ENCODE assay signal across 31 cellular contexts in genomic region chr2:70325875-70326274, GRCh38.
"Had no signal": no experiment of that assay in that cellular context is flagged by ENCODE, and none has a peak within 500 bp of the region (broad histone marks: within the 10 kb centered on the region; RNA-seq: fewer than 3 reads in every experiment).

No MANE protein-coding gene starts in this region.

- H3K4me3 ChIP-seq: neural progenitor cell, ovary, psoas muscle, skin epidermis, smooth muscle cell, spleen, stomach, thoracic aorta, thyroid gland, tibial nerve, upper lobe of left lung, vagina had no signal

- H3K79me2 ChIP-seq: parathyroid adenoma had no signal

- FAIRE-seq: urothelium cell line had no signal

- H3K4me2 ChIP-seq: neural progenitor cell, smooth muscle cell had no signal

- H3K27me3 ChIP-seq: neural progenitor cell, ovary, thyroid gland, tibial nerve, upper lobe of left lung, vagina had no signal

- ATAC-seq: naive thymus-derived CD4-positive, alpha-beta T cell; natural killer cell; psoas muscle; right cardiac atrium; sciatic nerve; stimulated activated naive B cell treated with anti-CD40 and anti-IgM and Interleukin-4, amounts not matched to agents 10 μg/mL and 1 μg/mL and 100 μg/mL, for 72 hours had no signal

- DNase-seq: naive thymus-derived CD4-positive, alpha-beta T cell; natural killer cell; occipital lobe; ovary; posterior cingulate gyrus; psoas muscle; right cardiac atrium; spleen; stimulated activated CD4-positive, alpha-beta T cell treated with anti-CD3 and anti-CD28 coated beads, Interleukin-12 subunit alpha, Interleukin-12 subunit beta, amount 100 ng/mL, for 4 hours; stimulated activated CD4-positive, alpha-beta T cell treated with anti-CD3 and anti-CD28 coated beads, Interleukin-1b, Interleukin-23, amount 100 ng/mL, for 48 hours; stimulated activated CD4-positive, alpha-beta T cell treated with anti-CD3 and anti-CD28 coated beads, Interleukin-4, amount 100 ng/mL, for 1 hour; stimulated activated CD4-positive, alpha-beta T cell treated with anti-CD3 and anti-CD28 coated beads, Interleukin-4, amount 100 ng/mL, for 4 hours; stimulated activated CD8-positive, alpha-beta memory T cell treated with anti-CD3 and anti-CD28 coated beads, Interleukin-4, amount 100 ng/mL, for 48 hours; stimulated activated naive B cell treated with anti-CD40 and anti-IgM and Interleukin-4, amounts not matched to agents 10 μg/mL and 1 μg/mL and 100 μg/mL, for 72 hours; stimulated activated naive CD4-positive, alpha-beta T cell treated with Interleukin-2 at 50 U/mL for 16 hours; stomach; thyroid gland; trophoblast cell; upper lobe of left lung had no signal

- H3K9me3 Mint-ChIP-seq: naive thymus-derived CD4-positive, alpha-beta T cell; natural killer cell; nephron; neural progenitor cell; stimulated activated naive B cell treated with anti-CD40 and anti-IgM and Interleukin-4, amounts not matched to agents 10 μg/mL and 1 μg/mL and 100 μg/mL, for 72 hours; stimulated activated naive CD8-positive, alpha-beta T cell treated with anti-CD3 and anti-CD28 coated beads, Interleukin-15, Interleukin-2, amounts not matched to agents 100 ng/mL and 50 ng/mL, for 24 hours had no signal

- H3K36me3 ChIP-seq: neural progenitor cell, ovary, spleen, stomach, thoracic aorta, thyroid gland, tibial nerve, upper lobe of left lung, vagina had no signal

- H2AFZ ChIP-seq: neural progenitor cell, parathyroid adenoma had no signal

- H3K27ac ChIP-seq: neural progenitor cell, ovary, parathyroid adenoma, psoas muscle, skin epidermis, spleen, stomach, thoracic aorta, thyroid gland, tibial nerve, upper lobe of left lung, vagina had no signal

- H3K9me3 ChIP-seq: ovary, psoas muscle, spleen, stomach, thoracic aorta, thyroid gland, tibial nerve, upper lobe of left lung, vagina had no signal

- H3K36me3 Mint-ChIP-seq: naive thymus-derived CD4-positive, alpha-beta T cell; natural killer cell; neural progenitor cell; stimulated activated naive B cell treated with anti-CD40 and anti-IgM and Interleukin-4, amounts not matched to agents 10 μg/mL and 1 μg/mL and 100 μg/mL, for 72 hours had no signal

- H3K4me1 ChIP-seq: neural progenitor cell, parathyroid adenoma, psoas muscle, spleen, tibial nerve, upper lobe of left lung, vagina had no signal

- H3K27ac Mint-ChIP-seq: naive thymus-derived CD4-positive, alpha-beta T cell; natural killer cell; nephron; neural progenitor cell; progenitor cell of endocrine pancreas; stimulated activated naive B cell treated with anti-CD40 and anti-IgM and Interleukin-4, amounts not matched to agents 10 μg/mL and 1 μg/mL and 100 μg/mL, for 72 hours; stimulated activated naive CD8-positive, alpha-beta T cell treated with anti-CD3 and anti-CD28 coated beads, Interleukin-15, Interleukin-2, amounts not matched to agents 100 ng/mL and 50 ng/mL, for 24 hours had no signal

- H3K4me1 Mint-ChIP-seq: natural killer cell; nephron; neural progenitor cell; stimulated activated naive B cell treated with anti-CD40 and anti-IgM and Interleukin-4, amounts not matched to agents 10 μg/mL and 1 μg/mL and 100 μg/mL, for 72 hours had no signal

- H3K9ac ChIP-seq: neural progenitor cell, parathyroid adenoma had no signal

- H3K4me3 Mint-ChIP-seq: naive thymus-derived CD4-positive, alpha-beta T cell; natural killer cell; nephron; neural progenitor cell; stimulated activated naive B cell treated with anti-CD40 and anti-IgM and Interleukin-4, amounts not matched to agents 10 μg/mL and 1 μg/mL and 100 μg/mL, for 72 hours; stimulated activated naive CD8-positive, alpha-beta T cell treated with anti-CD3 and anti-CD28 coated beads, Interleukin-15, Interleukin-2, amounts not matched to agents 100 ng/mL and 50 ng/mL, for 24 hours had no signal
